Comparison of ENCODE assay signal across 21 cellular contexts in genomic region chr18:7002107-7002506, GRCh38.
"Had no signal": no experiment of that assay in that cellular context is flagged by ENCODE, and none has a peak within 500 bp of the region (broad histone marks: within the 10 kb centered on the region; RNA-seq: fewer than 3 reads in every experiment).

No MANE protein-coding gene starts in this region.

- H3K27me3 Mint-ChIP-seq: activated CD8-positive, alpha-beta memory T cell treated with anti-CD3 and anti-CD28 coated beads, Interleukin-2, amount 10 ng/mL, durations not matched to agents 7 days and 5 days; activated naive CD8-positive, alpha-beta T cell treated with anti-CD3 and anti-CD28 coated beads, Interleukin-2, amount 50 U/mL, for 24 hours; dendritic cell treated with granulocyte-macrophage colony-stimulating factor and Interleukin-4, amounts not matched to agents 40 ng/mL and 50 ng/mL, for 4 days; naive B cell had no signal

- H3K9me3 Mint-ChIP-seq: activated naive CD4-positive, alpha-beta T cell treated with anti-CD3 and anti-CD28 coated beads for 36 hours; activated naive CD8-positive, alpha-beta T cell treated with anti-CD3 and anti-CD28 coated beads, Interleukin-2, amount 50 U/mL, for 24 hours; activated T-helper 2 cell treated with anti-CD3 and anti-CD28 coated beads, Interferon-gamma antibody, Interleukin-2, Interleukin-4, amounts not matched to agents 10 μg/mL and 5 μg/mL and 100 μg/mL, durations not matched to agents 14 hours and 24 hours and 36 hours; dendritic cell treated with granulocyte-macrophage colony-stimulating factor and Interleukin-4, amounts not matched to agents 40 ng/mL and 50 ng/mL, for 4 days; naive B cell had no signal

- H3K4me1 ChIP-seq: gastrocnemius medialis, heart left ventricle, sigmoid colon, spleen, stomach, testis, upper lobe of left lung had no signal

- H3K4me3 Mint-ChIP-seq: activated CD8-positive, alpha-beta memory T cell treated with anti-CD3 and anti-CD28 coated beads, Interleukin-2, amount 10 ng/mL, durations not matched to agents 7 days and 5 days; activated naive CD4-positive, alpha-beta T cell treated with anti-CD3 and anti-CD28 coated beads for 36 hours; activated naive CD8-positive, alpha-beta T cell treated with anti-CD3 and anti-CD28 coated beads, Interleukin-2, amount 50 U/mL, for 24 hours; dendritic cell treated with granulocyte-macrophage colony-stimulating factor and Interleukin-4, amounts not matched to agents 40 ng/mL and 50 ng/mL, for 4 days; naive B cell had no signal

- DNase-seq: activated CD4-positive, alpha-beta T cell treated with anti-CD3 and anti-CD28 coated beads for 1 hour; activated CD4-positive, alpha-beta T cell treated with anti-CD3 and anti-CD28 coated beads, Interleukin-2, amount 50 U/mL, for 48 hours; activated CD8-positive, alpha-beta memory T cell treated with anti-CD3 and anti-CD28 coated beads, Interleukin-2, amount 10 ng/mL, durations not matched to agents 7 days and 5 days; activated naive CD4-positive, alpha-beta T cell treated with anti-CD3 and anti-CD28 coated beads for 36 hours; activated naive CD8-positive, alpha-beta T cell treated with anti-CD3 and anti-CD28 coated beads, Interleukin-2, amount 50 U/mL, for 24 hours; activated T-cell treated with anti-CD3 and anti-CD28 coated beads, Interleukin-2, amount 50 U/mL, for 1 hour; aorta; erythroblast; gastrocnemius medialis; heart left ventricle; left colon; naive B cell; ovary; sigmoid colon; spleen; stomach; testis; upper lobe of left lung had no signal

- H3K9me3 ChIP-seq: gastrocnemius medialis, heart left ventricle, ovary, sigmoid colon, spleen, stomach, testis, upper lobe of left lung had no signal

- H3K27ac Mint-ChIP-seq: activated CD8-positive, alpha-beta memory T cell treated with anti-CD3 and anti-CD28 coated beads, Interleukin-2, amount 10 ng/mL, durations not matched to agents 7 days and 5 days; activated naive CD4-positive, alpha-beta T cell treated with anti-CD3 and anti-CD28 coated beads for 36 hours; activated naive CD8-positive, alpha-beta T cell treated with anti-CD3 and anti-CD28 coated beads, Interleukin-2, amount 50 U/mL, for 24 hours; activated T-helper 2 cell treated with anti-CD3 and anti-CD28 coated beads, Interferon-gamma antibody, Interleukin-2, Interleukin-4, amounts not matched to agents 10 μg/mL and 5 μg/mL and 100 μg/mL, durations not matched to agents 14 hours and 24 hours and 36 hours; dendritic cell treated with granulocyte-macrophage colony-stimulating factor and Interleukin-4, amounts not matched to agents 40 ng/mL and 50 ng/mL, for 4 days; naive B cell had no signal

- H3K4me3 ChIP-seq: gastrocnemius medialis, heart left ventricle, lung, ovary, sigmoid colon, spleen, stomach, testis, upper lobe of left lung had no signal

- H3K4me1 Mint-ChIP-seq: activated CD8-positive, alpha-beta memory T cell treated with anti-CD3 and anti-CD28 coated beads, Interleukin-2, amount 10 ng/mL, durations not matched to agents 7 days and 5 days; activated naive CD8-positive, alpha-beta T cell treated with anti-CD3 and anti-CD28 coated beads, Interleukin-2, amount 50 U/mL, for 24 hours; naive B cell had no signal

- H3K27me3 ChIP-seq: gastrocnemius medialis, ovary, sigmoid colon, spleen, stomach, testis, upper lobe of left lung had no signal

- H3K36me3 ChIP-seq: gastrocnemius medialis, heart left ventricle, ovary, sigmoid colon, spleen, stomach, upper lobe of left lung had no signal

- H3K36me3 Mint-ChIP-seq: activated CD8-positive, alpha-beta memory T cell treated with anti-CD3 and anti-CD28 coated beads, Interleukin-2, amount 10 ng/mL, durations not matched to agents 7 days and 5 days; naive B cell had no signal

- ATAC-seq: activated CD8-positive, alpha-beta memory T cell treated with anti-CD3 and anti-CD28 coated beads, Interleukin-2, amount 10 ng/mL, durations not matched to agents 7 days and 5 days; activated naive CD8-positive, alpha-beta T cell treated with anti-CD3 and anti-CD28 coated beads, Interleukin-2, amount 50 U/mL, for 24 hours; gastrocnemius medialis; heart left ventricle; left colon had no signal

- H3K27ac ChIP-seq: gastrocnemius medialis, heart left ventricle, ovary, sigmoid colon, spleen, stomach, testis, upper lobe of left lung had no signal
